Comparison of ENCODE assay signal across 1 cellular context in genomic region chr1:42317308-42317707, GRCh38.
TF ChIP-seq lines count a peak whose summit lies in the region.

No MANE protein-coding gene starts in this region.

TF ChIP-seq in GM12878, 131 proteins besides CTCF, POLR2A, EP300 and RAD21:
- TF ChIP-seq JUND (IDR thresholded peaks at IDR 0.05; ENCODE audit: low read depth, low read length) (no peak), SUZ12 (IDR thresholded peaks at IDR 0.05; ENCODE audit: unreplicated experiment) (no peak), ZNF384 (IDR thresholded peaks at IDR 0.05; ENCODE audit: borderline replicate concordance, low read depth, low read length) (peak; percentile 53)
